7 cellular contexts compared by ENCODE assay signal in the genomic region with DNA sequence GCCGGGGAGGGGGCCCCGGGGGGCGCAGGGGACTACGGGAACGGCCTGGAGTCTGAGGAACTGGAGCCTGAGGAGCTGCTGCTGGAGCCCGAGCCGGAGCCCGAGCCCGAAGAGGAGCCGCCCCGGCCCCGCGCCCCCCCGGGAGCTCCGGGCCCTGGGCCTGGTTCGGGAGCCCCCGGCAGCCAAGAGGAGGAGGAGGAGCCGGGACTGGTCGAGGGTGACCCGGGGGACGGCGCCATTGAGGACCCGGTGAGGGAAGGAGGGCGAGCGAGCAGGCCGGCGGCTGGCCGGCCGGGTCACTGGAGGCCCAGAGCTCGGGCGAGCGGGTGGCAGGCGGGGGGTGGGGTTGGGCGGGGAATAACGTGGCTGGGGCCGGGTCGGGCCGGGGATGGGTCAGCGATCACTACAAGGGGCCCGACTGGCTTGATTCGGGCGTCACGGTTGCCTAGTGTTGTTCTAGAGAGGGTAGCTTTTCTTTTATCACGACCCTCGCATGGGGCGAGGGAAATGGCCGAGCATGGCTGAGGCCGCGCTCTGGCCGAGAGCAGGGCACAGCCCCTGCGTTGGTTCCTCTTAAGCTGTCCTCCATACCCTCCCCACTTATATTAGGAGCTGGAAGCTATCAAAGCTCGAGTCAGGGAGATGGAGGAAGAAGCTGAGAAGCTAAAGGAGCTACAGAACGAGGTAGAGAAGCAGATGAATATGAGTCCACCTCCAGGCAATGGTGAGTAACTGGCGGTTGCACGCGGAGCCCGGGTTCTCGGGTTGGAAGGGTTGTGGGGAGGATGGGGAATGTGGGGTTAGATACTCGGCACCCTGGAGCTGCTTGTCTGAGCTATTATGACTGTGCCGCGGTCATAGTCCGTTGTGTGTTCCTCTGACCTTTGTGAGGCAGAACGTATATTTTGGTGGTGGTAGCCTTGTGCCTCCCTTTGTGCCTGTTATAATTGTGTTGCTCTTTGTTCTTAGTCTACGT. TPM values are rescaled to one million over a fixed set of nuclear protein-coding genes. Genes with fewer than 3 reads are reported as not detected.
DNase-seq lines count a peak whose midpoint lies in the region; ATAC-seq and TF ChIP-seq lines count a peak whose summit lies in the region.

No MANE protein-coding gene starts in this region.

- H3K9me3 Mint-ChIP-seq in activated T-helper 17 cell treated with anti-CD3 and anti-CD28 coated beads, Interleukin-2, amount 50 U/mL, for 72 hours, result no peaks in the 10 kb centered on the region

- peaks cover 48% of the 10 kb centered on the region for H3K36me3 Mint-ChIP-seq in activated T-helper 17 cell treated with anti-CD3 and anti-CD28 coated beads, Interleukin-2, amount 50 U/mL, for 72 hours (ENCODE audit: low read depth)

- H3K27me3 Mint-ChIP-seq in activated T-helper 17 cell treated with anti-CD3 and anti-CD28 coated beads, Interleukin-2, amount 50 U/mL, for 72 hours, result no peaks in the 10 kb centered on the region

- intact Hi-C loops in uterus (cut with DNase I; ENCODE audit: low total_unique reads), result no loop called here

- peak overlapping the region; percentile 92 for H3K9ac ChIP-seq in NT2/D1 (ENCODE audit: insufficient read length, low read depth)

- H3K4me3 ChIP-seq in NT2/D1 (ENCODE audit: insufficient read length, low read depth), result peak overlapping the region; percentile 83
- H3K4me3 ChIP-seq in uterus, result peak overlapping the region; percentile 88 to 97

- TF ChIP-seq POLR2A in GM18526 (IDR thresholded peaks at IDR 0.05; ENCODE audit: extremely low read depth, insufficient read length) (peak; percentile 35), uterus (IDR thresholded peaks at IDR 0.05) (no peak)

- H3K27ac ChIP-seq in uterus, result peak overlapping the region; percentile 97 to 98

- peaks cover 17% of the 10 kb centered on the region for H3K4me1 Mint-ChIP-seq in activated T-helper 17 cell treated with anti-CD3 and anti-CD28 coated beads, Interleukin-2, amount 50 U/mL, for 72 hours

- no peaks in the 10 kb centered on the region for H3K27me3 ChIP-seq in NT2/D1 (ENCODE audit: insufficient read depth, insufficient read length)
- H3K27me3 ChIP-seq in uterus, result no peaks in the 10 kb centered on the region

- H3K9me3 ChIP-seq in NT2/D1 (ENCODE audit: insufficient read depth, low read length) (no peaks in the 10 kb centered on the region), uterus (no peaks in the 10 kb centered on the region)

- peaks cover 46% of the 10 kb centered on the region for H3K36me3 ChIP-seq in NT2/D1 (ENCODE audit: insufficient read depth, insufficient read length, low read length)
- no peaks in the 10 kb centered on the region for H3K36me3 ChIP-seq in uterus

- peak overlapping the region; percentile 91 for H3K27ac Mint-ChIP-seq in activated T-helper 17 cell treated with anti-CD3 and anti-CD28 coated beads, Interleukin-2, amount 50 U/mL, for 72 hours

- H3K4me1 ChIP-seq in NT2/D1 (ENCODE audit: insufficient read depth, insufficient read length) (no peaks in the 10 kb centered on the region), uterus (peaks cover 6 to 9% of the 10 kb centered on the region in 2 donors)

- H3K4me3 Mint-ChIP-seq in activated T-helper 17 cell treated with anti-CD3 and anti-CD28 coated beads, Interleukin-2, amount 50 U/mL, for 72 hours, result peak overlapping the region; percentile 85

- TF ChIP-seq CTCF in omental fat pad (IDR thresholded peaks at IDR 0.05), result no peak
- TF ChIP-seq CTCF in uterus (IDR thresholded peaks at IDR 0.05), result no peak

- peak; percentile 10 for ATAC-seq in HG02885 (IDR thresholded peaks at IDR 0.05; ENCODE audit: poor library complexity, unreplicated experiment)
- peak; percentile 41 for ATAC-seq in activated T-helper 17 cell treated with anti-CD3 and anti-CD28 coated beads, Interleukin-2, amount 50 U/mL, for 72 hours (replicated peaks)
- ATAC-seq in omental fat pad (ENCODE audit: low FRiP score), result peak; percentile 10

- DNase-seq in NT2/D1 (ENCODE audit: low read depth, low spot score), result no peak
- DNase-seq in foreskin melanocyte, result peak; percentile 59
- DNase-seq in omental fat pad (ENCODE audit: low spot score), result no peak
- DNase-seq in uterus, result peak in 1 of 2 donors; percentile 44

RNA-seq across cellular contexts. Expression of gene PABPN1, which starts 0.6 kb away (rescaled TPM):
- total RNA-seq in activated T-helper 17 cell treated with anti-CD3 and anti-CD28 coated beads, Interleukin-2, amount 50 U/mL, for 72 hours, result 100 to 1,000 TPM; 163 to 239 TPM
- total RNA-seq in omental fat pad (10 to 100 TPM; 58.2 to 78.4 (median 59.2) TPM), uterus (100 to 1,000 TPM in 1 of 4 donors, 10 to 100 TPM in 2, 1 to 10 TPM in 1; 8.5 to 174 (median 49.4) TPM)

RNA-seq across cellular contexts. Expression of gene BCL2L2, which starts 15.2 kb away (rescaled TPM):
- 1 to 10 TPM; 1.2 to 2.9 TPM for total RNA-seq in activated T-helper 17 cell treated with anti-CD3 and anti-CD28 coated beads, Interleukin-2, amount 50 U/mL, for 72 hours
- total RNA-seq in omental fat pad (10 to 100 TPM; 37.2 to 62.7 (median 51.8) TPM), uterus (10 to 100 TPM; 16.7 to 57.6 (median 21.4) TPM)

RNA-seq across cellular contexts. Expression of gene PPP1R3E, which starts 19.2 kb away (rescaled TPM):
- total RNA-seq in activated T-helper 17 cell treated with anti-CD3 and anti-CD28 coated beads, Interleukin-2, amount 50 U/mL, for 72 hours, result 10 to 100 TPM; 21.1 to 68.8 TPM
- 10 to 100 TPM in 1 of 4 donors, 1 to 10 TPM in 3; 5.9 to 12.9 (median 6.9) TPM for total RNA-seq in omental fat pad
- 10 to 100 TPM in 1 of 4 donors, 1 to 10 TPM in 2, under 1 TPM in 1; 0.88 to 23.5 (median 6.5) TPM for total RNA-seq in uterus

RNA-seq across cellular contexts. Expression of gene SLC22A17, which starts 30.8 kb away (rescaled TPM):
- 1 to 10 TPM; 2.2 to 3.0 TPM for total RNA-seq in activated T-helper 17 cell treated with anti-CD3 and anti-CD28 coated beads, Interleukin-2, amount 50 U/mL, for 72 hours
- 10 to 100 TPM in 1 of 4 donors, 1 to 10 TPM in 3; 7.7 to 13.0 (median 8.4) TPM for total RNA-seq in omental fat pad
- 10 to 100 TPM; 30.6 to 49.4 (median 41.7) TPM for total RNA-seq in uterus

RNA-seq across cellular contexts. Expression of gene HOMEZ, which starts 35.9 kb away (rescaled TPM):
- 10 to 100 TPM in 1 of 2 donors, 1 to 10 TPM in 1; 8.4 to 10.3 TPM for total RNA-seq in activated T-helper 17 cell treated with anti-CD3 and anti-CD28 coated beads, Interleukin-2, amount 50 U/mL, for 72 hours
- total RNA-seq in omental fat pad (10 to 100 TPM in 2 of 4 donors, 1 to 10 TPM in 2; 3.5 to 13.6 (median 10.6) TPM), uterus (10 to 100 TPM in 2 of 4 donors, 1 to 10 TPM in 2; 5.1 to 26.2 (median 11.4) TPM)

Comparison
In these comparisons a context has a peak if more than half of its experiments do, and no peak if none do; other contexts are left out.
1. RNA of gene BCL2L2, which starts 15.2 kb away (total RNA-seq): 37.2 to 62.7 TPM in omental fat pad and 16.7 to 57.6 TPM in uterus; 1.2 to 2.9 TPM in activated T-helper 17 cell treated with anti-CD3 and anti-CD28 coated beads, Interleukin-2, amount 50 U/mL, for 72 hours; every median in the first group is over 4 times any median in the second.
2. Peak in every context shown above with its lines, with median percentiles within 50 percentile points of each other: ATAC-seq.